In genomic region chr7:12569673-12570072, GRCh38 we compare ENCODE assay signal across 11 cellular contexts. TPM values are rescaled to one million over a fixed set of nuclear protein-coding genes. Genes with fewer than 3 reads are reported as not detected.
DNase-seq lines count a peak whose midpoint lies in the region; ATAC-seq, FAIRE-seq and TF ChIP-seq lines count a peak whose summit lies in the region.
"Had no signal": no experiment of that assay in that cellular context is flagged by ENCODE, and none has a peak within 500 bp of the region (broad histone marks: within the 10 kb centered on the region; RNA-seq: fewer than 3 reads in every experiment).

No MANE protein-coding gene starts in this region.

- H3K4me1 ChIP-seq in iPS-15b (ENCODE audit: control insufficient read depth, insufficient read depth, low read length) = peaks cover 6% of the 10 kb centered on the region
- no peaks in the 10 kb centered on the region for H3K4me1 ChIP-seq in small intestine (ENCODE audit: control insufficient read depth in 2 of 2, insufficient read depth in 1 of 2, low read depth in 1 of 2, low read length in 1 of 2)

- DNase-seq in COR-L47 (lab: John Stamatoyannopoulos, UW) (peak; percentile 34), NCI-H146 treated with DMSO at 0.1 percent for 48 hours (lab: John Stamatoyannopoulos, UW; ENCODE audit: unreplicated experiment) (peak; percentile 34), NCI-H1694 (lab: John Stamatoyannopoulos, UW) (no peak), small intestine (no peak), WERI-Rb-1 (no peak)
- DNase-seq in activated T-cell treated with anti-CD3 and anti-CD28 coated beads, Interleukin-2, amount 50 U/mL, for 1 hour = no peak
- DNase-seq: NCI-H446 had no signal

- FAIRE-seq in small intestine (lab: Jason Lieb, UNC) = no peak
- FAIRE-seq: endometrium, G401.6 had no signal

- H3K27ac ChIP-seq in small intestine (ENCODE audit: low read depth in 1 of 2, low read length in 1 of 2) (peak overlapping the region in 1 of 2 donors; percentile 63), WERI-Rb-1 (no peak overlapping the region)

- 3 to 25% (median 6%) methylated on average over 5 of the region's 5 CpGs for WGBS in small intestine, 3 donors

- H3K4me3 ChIP-seq in iPS-15b (ENCODE audit: low read depth, low read length) (peak overlapping the region; percentile 33), small intestine (ENCODE audit: low read depth in 1 of 2, low read length in 2 of 2) (peak overlapping the region in 1 of 2 donors; percentile 64), WERI-Rb-1 (ENCODE audit: low read depth, low read length) (no peak overlapping the region)

- H3K36me3 ChIP-seq in iPS-15b (ENCODE audit: control insufficient read depth, insufficient read depth, low read length) (no peaks in the 10 kb centered on the region), small intestine (ENCODE audit: control insufficient read depth in 2 of 2, insufficient read depth in 2 of 2, low read length in 2 of 2) (no peaks in the 10 kb centered on the region), WERI-Rb-1 (no peaks in the 10 kb centered on the region)

- no peak overlapping the region for H3K9ac ChIP-seq in iPS-15b (ENCODE audit: low read depth, low read length)

- H3K9me3 ChIP-seq in iPS-15b (ENCODE audit: control insufficient read depth, insufficient read depth, low read length) (no peaks in the 10 kb centered on the region), small intestine (ENCODE audit: control insufficient read depth, low read depth) (no peaks in the 10 kb centered on the region), WERI-Rb-1 (ENCODE audit: severe bottlenecking) (no peaks in the 10 kb centered on the region)

- H3K27me3 ChIP-seq in iPS-15b (ENCODE audit: control insufficient read depth, insufficient read depth, low read length) = peaks cover 46% of the 10 kb centered on the region
- peaks cover 0 to 9% of the 10 kb centered on the region in 2 donors for H3K27me3 ChIP-seq in small intestine (ENCODE audit: control insufficient read depth in 2 of 2, insufficient read depth in 2 of 2, low read length in 2 of 2)
- H3K27me3 ChIP-seq in WERI-Rb-1 (ENCODE audit: insufficient read depth, low read depth, severe bottlenecking) = no peaks in the 10 kb centered on the region

- no peak for TF ChIP-seq CTCF in WERI-Rb-1 (IDR thresholded peaks at IDR 0.05; ENCODE audit: low read depth, low read length)

- peak; percentile 49 for ATAC-seq in GM21515 (IDR thresholded peaks at IDR 0.05; ENCODE audit: unreplicated experiment)

RNA-seq across cellular contexts. Expression of gene SCIN, which starts 0.8 kb away (rescaled TPM):
- polyA plus RNA-seq in small intestine = 10 to 100 TPM in 2 of 3 donors, 1 to 10 TPM in 1; 4.0 to 61.1 (median 38.4) TPM

Comparison
In these comparisons a context has a peak if more than half of its experiments do, and no peak if none do; other contexts are left out.
1. DNase-seq: peak in COR-L47 (single experiment) and NCI-H146 treated with DMSO at 0.1 percent for 48 hours (single experiment); none in NCI-H1694 (single experiment), small intestine (single experiment), WERI-Rb-1 (single experiment) and activated T-cell treated with anti-CD3 and anti-CD28 coated beads, Interleukin-2, amount 50 U/mL, for 1 hour (single experiment).